ENCODE assay signal across 2 cellular contexts in the genomic region with DNA sequence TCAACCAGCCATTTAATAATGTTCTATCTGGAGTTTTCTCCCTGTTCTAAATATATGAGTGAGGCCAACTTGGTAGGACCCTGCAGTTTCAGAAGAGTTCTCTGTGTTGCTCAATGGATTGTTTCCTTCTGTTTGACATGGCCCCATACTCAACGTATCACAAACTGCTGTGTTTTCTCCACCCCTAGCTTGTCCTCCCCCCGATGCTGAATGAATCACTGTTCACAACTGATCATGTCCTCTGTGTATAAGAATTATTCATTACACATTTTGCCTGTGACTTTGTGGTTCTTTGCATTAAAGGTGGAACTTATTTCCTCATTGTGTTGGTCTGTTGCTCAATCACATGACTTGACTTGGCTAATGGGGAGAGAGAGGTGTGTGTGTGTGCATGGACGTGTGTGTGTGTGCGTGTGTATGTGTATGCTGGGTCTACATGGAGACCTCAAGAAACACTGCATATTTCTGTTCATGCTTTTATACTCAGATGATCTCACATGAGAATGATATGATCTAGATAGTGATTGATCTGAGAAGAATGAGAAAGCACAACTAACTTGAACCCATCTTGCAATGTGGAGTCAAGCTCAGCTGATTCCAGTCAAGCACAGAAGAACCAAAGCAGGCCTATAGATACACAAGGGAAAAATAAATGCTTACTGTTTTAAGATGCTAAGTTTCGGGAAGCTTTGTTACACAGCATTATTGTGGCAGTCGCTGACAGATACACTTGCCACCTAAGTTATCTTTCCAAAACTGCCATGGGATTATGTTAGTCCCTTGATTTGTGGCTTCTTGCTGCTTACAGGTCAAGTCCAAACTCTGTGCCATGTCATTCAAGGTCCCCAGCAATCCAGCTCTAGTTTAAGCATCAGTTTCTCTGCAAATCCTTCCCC.
A peak's percentile ranks its signal among the peaks of the same experiment; 100 is the strongest.
TF ChIP-seq lines count a peak whose summit lies in the region.

No MANE protein-coding gene starts in this region.

TF ChIP-seq in IMR-90, 13 proteins besides CTCF, POLR2A, EP300 and RAD21:
- TF ChIP-seq FOS (IDR thresholded peaks at IDR 0.05; ENCODE audit: low read depth, low read length) (peak; percentile 52; the same call in 1 of the 2 replicates), SMC3 (IDR thresholded peaks at IDR 0.05; ENCODE audit: low read depth, low read length) (no peak), CEBPB (IDR thresholded peaks at IDR 0.05; ENCODE audit: low read depth, low read length) (peak; percentile 91), BHLHE40 (IDR thresholded peaks at IDR 0.05; ENCODE audit: low read depth, low read length) (peak; percentile 52; the same call in 1 of the 2 replicates), CHD1 (IDR thresholded peaks at IDR 0.05; ENCODE audit: low read depth, low read length) (no peak)
- TF ChIP-seq, protein P1, sequence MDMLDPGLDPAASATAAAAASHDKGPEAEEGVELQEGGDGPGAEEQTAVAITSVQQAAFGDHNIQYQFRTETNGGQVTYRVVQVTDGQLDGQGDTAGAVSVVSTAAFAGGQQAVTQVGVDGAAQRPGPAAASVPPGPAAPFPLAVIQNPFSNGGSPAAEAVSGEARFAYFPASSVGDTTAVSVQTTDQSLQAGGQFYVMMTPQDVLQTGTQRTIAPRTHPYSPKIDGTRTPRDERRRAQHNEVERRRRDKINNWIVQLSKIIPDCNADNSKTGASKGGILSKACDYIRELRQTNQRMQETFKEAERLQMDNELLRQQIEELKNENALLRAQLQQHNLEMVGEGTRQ (IDR thresholded peaks at IDR 0.05; ENCODE audit: low read depth, low read length), result peak; percentile 17; the same call in 1 of the 2 replicates

TF ChIP-seq in H1, 55 proteins besides CTCF, POLR2A, EP300 and RAD21:
- TF ChIP-seq GTF2F1 (IDR thresholded peaks at IDR 0.05; ENCODE audit: borderline replicate concordance, low read depth, low read length), result no peak
- TF ChIP-seq YY1 (IDR thresholded peaks at IDR 0.05; ENCODE audit: low read depth, low read length), result no peak
- TF ChIP-seq KDM1A (IDR thresholded peaks at IDR 0.05; ENCODE audit: borderline replicate concordance, low read length), result peak; percentile 65; the same call in 1 of the 2 replicates
- TF ChIP-seq TAF1 (IDR thresholded peaks at IDR 0.05; ENCODE audit: low read depth, low read length), result no peak
